Comparison of ENCODE assay signal across 8 cellular contexts in the genomic region with DNA sequence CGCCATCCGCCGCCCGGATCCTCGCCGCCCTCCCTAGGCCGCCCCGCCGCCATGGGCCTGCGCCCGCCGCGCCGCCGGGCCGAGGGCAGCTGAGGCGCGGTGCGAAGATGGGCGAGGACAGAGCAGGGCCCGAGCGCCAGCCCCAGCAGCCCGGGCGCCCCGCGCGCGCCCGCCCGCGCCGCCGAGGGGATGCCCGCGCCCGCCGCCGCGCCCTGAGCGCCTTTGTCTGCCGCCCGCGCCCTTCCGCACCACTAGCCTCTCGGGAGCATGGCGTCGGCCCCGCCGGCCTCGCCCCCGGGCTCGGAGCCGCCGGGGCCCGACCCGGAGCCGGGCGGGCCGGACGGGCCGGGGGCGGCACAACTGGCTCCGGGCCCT. TPM values are rescaled to one million over a fixed set of nuclear protein-coding genes. Genes with fewer than 3 reads are reported as not detected.
DNase-seq lines count a peak whose midpoint lies in the region; ATAC-seq and TF ChIP-seq lines count a peak whose summit lies in the region.

No MANE protein-coding gene starts in this region.

- no peak for TF ChIP-seq CTCF in WERI-Rb-1 (IDR thresholded peaks at IDR 0.05; ENCODE audit: low read depth, low read length)
- no peak for TF ChIP-seq CTCF in foreskin fibroblast (IDR thresholded peaks at IDR 0.05; ENCODE audit: low read depth, low read length)

- peak overlapping the region in 1 of 3 donors; percentile 94 for H3K9ac ChIP-seq in skeletal muscle tissue (ENCODE audit: low read depth in 1 of 3, low read length in 3 of 3)

- H3K36me3 Mint-ChIP-seq in activated T-cell treated with anti-CD3 and anti-CD28 coated beads, Interleukin-2, amount 50 U/mL, for 24 hours (ENCODE audit: low read depth), result peaks cover 25% of the 10 kb centered on the region

- ATAC-seq in HG02943 (IDR thresholded peaks at IDR 0.05; ENCODE audit: low read depth, unreplicated experiment), result peak; percentile 40

- DNase-seq in activated T-cell treated with anti-CD3 and anti-CD28 coated beads, Interleukin-2, amount 50 U/mL, for 24 hours, result no peak
- DNase-seq in activated T-cell treated with anti-CD3 and anti-CD28 coated beads, Interleukin-2, amount 50 U/mL, for 48 hours, result no peak
- DNase-seq in WERI-Rb-1 (no peak), foreskin fibroblast (no peak), GM19238 (ENCODE audit: insufficient read length, low spot score) (no peak), COR-L47 (lab: John Stamatoyannopoulos, UW) (no peak)

- H3K9me3 ChIP-seq in WERI-Rb-1 (ENCODE audit: severe bottlenecking), result no peaks in the 10 kb centered on the region
- no peaks in the 10 kb centered on the region for H3K9me3 ChIP-seq in skeletal muscle tissue (ENCODE audit: control insufficient read depth in 3 of 3, low read length in 3 of 3)

- H3K27ac ChIP-seq in WERI-Rb-1 (no peak overlapping the region; the same call in 1 of the 2 replicates), skeletal muscle tissue (ENCODE audit: low read depth, low read length) (peak overlapping the region; percentile 97)

- H3K4me1 Mint-ChIP-seq in activated T-cell treated with anti-CD3 and anti-CD28 coated beads, Interleukin-2, amount 50 U/mL, for 24 hours (ENCODE audit: low read depth), result peaks cover 36% of the 10 kb centered on the region

- no peaks in the 10 kb centered on the region for H3K9me3 Mint-ChIP-seq in activated T-cell treated with anti-CD3 and anti-CD28 coated beads, Interleukin-2, amount 50 U/mL, for 24 hours

- H3K27me3 ChIP-seq in WERI-Rb-1 (ENCODE audit: insufficient read depth, low read depth, severe bottlenecking) (no peaks in the 10 kb centered on the region), skeletal muscle tissue (ENCODE audit: control insufficient read depth in 3 of 3, insufficient read depth in 3 of 3, low read length in 3 of 3) (no peaks in the 10 kb centered on the region)

- peak overlapping the region; percentile 91 for H3K27ac Mint-ChIP-seq in activated T-cell treated with anti-CD3 and anti-CD28 coated beads, Interleukin-2, amount 50 U/mL, for 24 hours

- H3K4me3 Mint-ChIP-seq in activated T-cell treated with anti-CD3 and anti-CD28 coated beads, Interleukin-2, amount 50 U/mL, for 24 hours, result peak overlapping the region; percentile 80

- H3K4me3 ChIP-seq in WERI-Rb-1 (ENCODE audit: low read depth, low read length) (peak overlapping the region; percentile 80; the same call in 1 of the 2 replicates), foreskin fibroblast (ENCODE audit: low read depth in 1 of 2, low read length in 2 of 2) (peak overlapping the region; percentile 75 to 76), skeletal muscle tissue (ENCODE audit: low read length in 3 of 3) (peak overlapping the region in 2 of 3 donors; percentile 83 to 86)

- peaks cover 36 to 44% (median 44%) of the 10 kb centered on the region in 3 donors for H3K4me1 ChIP-seq in skeletal muscle tissue (ENCODE audit: control insufficient read depth in 3 of 3, insufficient read depth in 3 of 3, low read length in 3 of 3)

- H3K36me3 ChIP-seq in WERI-Rb-1 (peaks cover 13% of the 10 kb centered on the region), skeletal muscle tissue (ENCODE audit: control insufficient read depth in 3 of 3, insufficient read depth in 3 of 3, low read length in 3 of 3) (peaks cover 3 to 7% (median 5%) of the 10 kb centered on the region in 3 donors)

- H3K27me3 Mint-ChIP-seq in activated T-cell treated with anti-CD3 and anti-CD28 coated beads, Interleukin-2, amount 50 U/mL, for 24 hours, result peaks cover 11% of the 10 kb centered on the region

RNA-seq across cellular contexts. Expression of a gene that starts 0.3 kb away (rescaled TPM):
- 5.2 TPM for total RNA-seq in skeletal muscle tissue

RNA-seq across cellular contexts. Expression of a gene that starts 24.0 kb away (rescaled TPM):
- 2.6 TPM for total RNA-seq in skeletal muscle tissue

RNA-seq across cellular contexts. Expression of a gene that starts 28.7 kb away (rescaled TPM):
- 21.4 TPM for total RNA-seq in skeletal muscle tissue

RNA-seq across cellular contexts. Expression of a gene that starts 43.9 kb away (rescaled TPM):
- total RNA-seq in skeletal muscle tissue, result 11.0 TPM

RNA-seq across cellular contexts. Expression of a gene that starts 55.4 kb away (rescaled TPM):
- 43.3 TPM for total RNA-seq in skeletal muscle tissue
